ENCODE assay signal across 8 cellular contexts in the genomic region with DNA sequence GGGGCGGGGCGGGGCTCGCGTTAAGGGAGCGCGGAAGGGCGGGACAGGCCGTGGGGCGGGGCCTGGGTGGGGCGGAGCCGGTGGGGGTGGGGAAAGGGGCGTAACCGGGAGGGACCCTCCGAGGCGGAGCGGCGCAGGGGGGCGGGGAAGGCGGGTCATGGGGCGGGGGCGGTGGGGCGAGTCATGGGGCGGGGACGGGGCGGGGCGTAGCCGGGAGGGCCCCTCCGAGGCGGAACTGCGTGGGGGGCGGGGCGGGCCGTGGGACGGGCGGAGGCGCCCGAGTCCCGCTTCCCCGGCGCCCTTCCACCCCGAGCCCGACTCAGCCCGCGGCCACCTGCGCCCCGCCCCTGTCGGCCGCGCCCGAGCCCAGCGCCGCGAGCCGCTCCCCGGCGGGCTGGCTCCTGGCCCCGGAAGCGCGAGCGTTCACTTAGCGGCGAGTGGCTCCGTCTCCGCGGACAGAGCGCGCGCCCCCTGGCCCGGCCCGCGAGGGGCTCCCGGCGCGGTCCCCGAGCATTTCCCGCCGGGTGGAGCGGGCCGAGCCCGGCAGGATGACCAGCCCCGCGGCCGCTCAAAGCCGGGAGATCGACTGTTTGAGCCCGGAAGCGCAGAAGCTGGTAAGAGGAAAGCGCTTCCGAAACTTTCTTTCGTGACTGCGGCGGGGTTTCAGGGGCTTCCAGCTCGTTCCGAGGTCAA.
DNase-seq lines count a peak whose midpoint lies in the region; ATAC-seq and TF ChIP-seq lines count a peak whose summit lies in the region.

No MANE protein-coding gene starts in this region.

- H3K4me3 ChIP-seq in lower leg skin (ENCODE audit: low read depth, poor library complexity, severe bottlenecking): peak overlapping the region; percentile 86

- CTCF ChIA-PET in activated CD4-positive, alpha-beta T cell treated with anti-CD3 and anti-CD28 coated beads, Interleukin-2, amount 10 ng/mL, durations not matched to agents 7 days and 5 days (lab: Charles Lee): interaction anchor here (1.7 to 9.0 kb wide), 4 partner anchors 10 to 54 kb away, joined by 4 to 118 read pairs (median 15); no protein-coding TSS in a partner anchor

- WGBS in lower leg skin, 2 donors: 0% methylated on average over 14 to 48 of the region's 94 CpGs

- peak overlapping the region; percentile 94 for H3K4me3 Mint-ChIP-seq in activated CD4-positive, alpha-beta T cell treated with anti-CD3 and anti-CD28 coated beads, Interleukin-2, amount 10 ng/mL, durations not matched to agents 7 days and 5 days
- peak overlapping the region; percentile 99 for H3K4me3 Mint-ChIP-seq in dendritic cell treated with granulocyte-macrophage colony-stimulating factor and Interleukin-4, amounts not matched to agents 40 ng/mL and 50 ng/mL, for 4 days

- peak in 1 of 2 donors; percentile 34 for TF ChIP-seq POLR2A in lower leg skin (IDR thresholded peaks at IDR 0.05)

- peak; percentile 96 for DNase-seq in AG08395 (ENCODE audit: low spot score)
- DNase-seq in NCI-H510A treated with DMSO at 0.1 percent for 48 hours (lab: John Stamatoyannopoulos, UW): peak; percentile 87
- DNase-seq in activated CD4-positive, alpha-beta T cell treated with anti-CD3 and anti-CD28 coated beads, Interleukin-2, amount 10 ng/mL, durations not matched to agents 7 days and 5 days: peak; percentile 94
- DNase-seq in lower leg skin (ENCODE audit: low spot score in 2 of 2): peak; percentile 95 to 99
- peak; percentile 91 to 95 (median 93) for DNase-seq in stimulated activated CD4-positive, alpha-beta T cell treated with anti-CD3 and anti-CD28 coated beads, TNF-alpha, amount 100 ng/mL, for 4 hours (ENCODE audit: low read depth in 3 of 3)

- peaks cover 66% of the 10 kb centered on the region for H3K4me1 Mint-ChIP-seq in activated CD4-positive, alpha-beta T cell treated with anti-CD3 and anti-CD28 coated beads, Interleukin-2, amount 10 ng/mL, durations not matched to agents 7 days and 5 days
- H3K4me1 Mint-ChIP-seq in dendritic cell treated with granulocyte-macrophage colony-stimulating factor and Interleukin-4, amounts not matched to agents 40 ng/mL and 50 ng/mL, for 4 days (ENCODE audit: low read depth): peaks cover 74% of the 10 kb centered on the region

- H3K27me3 Mint-ChIP-seq in activated CD4-positive, alpha-beta T cell treated with anti-CD3 and anti-CD28 coated beads, Interleukin-2, amount 10 ng/mL, durations not matched to agents 7 days and 5 days: no peaks in the 10 kb centered on the region
- H3K27me3 Mint-ChIP-seq in dendritic cell treated with granulocyte-macrophage colony-stimulating factor and Interleukin-4, amounts not matched to agents 40 ng/mL and 50 ng/mL, for 4 days: no peaks in the 10 kb centered on the region

- peak overlapping the region; percentile 95 for H3K27ac Mint-ChIP-seq in activated CD4-positive, alpha-beta T cell treated with anti-CD3 and anti-CD28 coated beads, Interleukin-2, amount 10 ng/mL, durations not matched to agents 7 days and 5 days
- peak overlapping the region; percentile 93 for H3K27ac Mint-ChIP-seq in dendritic cell treated with granulocyte-macrophage colony-stimulating factor and Interleukin-4, amounts not matched to agents 40 ng/mL and 50 ng/mL, for 4 days

- intact Hi-C loops in dendritic cell treated with granulocyte-macrophage colony-stimulating factor and Interleukin-4, amounts not matched to agents 40 ng/mL and 50 ng/mL, for 4 days (cut with micrococcal nuclease): loop anchor here (1.0 to 5.0 kb wide), 4 partner anchors 8 to 35 kb away; no protein-coding TSS in a partner anchor
- intact Hi-C loops in lower leg skin (cut with DNase I; ENCODE audit: low total_unique reads): no loop called here

- peaks cover 31% of the 10 kb centered on the region for H3K36me3 Mint-ChIP-seq in activated CD4-positive, alpha-beta T cell treated with anti-CD3 and anti-CD28 coated beads, Interleukin-2, amount 10 ng/mL, durations not matched to agents 7 days and 5 days (ENCODE audit: low read depth)
- H3K36me3 Mint-ChIP-seq in dendritic cell treated with granulocyte-macrophage colony-stimulating factor and Interleukin-4, amounts not matched to agents 40 ng/mL and 50 ng/mL, for 4 days (ENCODE audit: low read depth): peaks cover 48% of the 10 kb centered on the region

- ATAC-seq in GM18907 (IDR thresholded peaks at IDR 0.05; ENCODE audit: unreplicated experiment): peak; percentile 55
- peak; percentile 49 for ATAC-seq in HG03135 (IDR thresholded peaks at IDR 0.05; ENCODE audit: unreplicated experiment)

- POLR2A ChIA-PET in activated CD4-positive, alpha-beta T cell treated with anti-CD3 and anti-CD28 coated beads, Interleukin-2, amount 10 ng/mL, durations not matched to agents 7 days and 5 days (lab: Charles Lee): no interaction called here

- H3K9me3 Mint-ChIP-seq in activated CD4-positive, alpha-beta T cell treated with anti-CD3 and anti-CD28 coated beads, Interleukin-2, amount 10 ng/mL, durations not matched to agents 7 days and 5 days: no peaks in the 10 kb centered on the region
- H3K9me3 Mint-ChIP-seq in dendritic cell treated with granulocyte-macrophage colony-stimulating factor and Interleukin-4, amounts not matched to agents 40 ng/mL and 50 ng/mL, for 4 days: no peaks in the 10 kb centered on the region

- TF ChIP-seq CTCF in lower leg skin (IDR thresholded peaks at IDR 0.05): no peak

Comparison
In these comparisons a context has a peak if more than half of its experiments do, and no peak if none do; other contexts are left out.
1. Peak in every context shown above with its lines: DNase-seq, ATAC-seq and H3K4me3 ChIP-seq.